ENCODE assay signal across 1 cellular context in genomic region chr3:125062904-125063618, GRCh38.
TF ChIP-seq lines count a peak whose summit lies in the region.

No MANE protein-coding gene starts in this region.

TF ChIP-seq in A549, 52 proteins besides CTCF, POLR2A, EP300 and RAD21 (continued from another document):
- no peak for TF ChIP-seq ESRRA (IDR thresholded peaks at IDR 0.05; ENCODE audit: borderline replicate concordance, low read length)
- TF ChIP-seq FOSB (CRISPR knock-in tag; IDR thresholded peaks at IDR 0.05): no peak
- TF ChIP-seq ZSCAN20 (CRISPR knock-in tag; IDR thresholded peaks at IDR 0.05): no peak
- no peak for TF ChIP-seq E2F6 (IDR thresholded peaks at IDR 0.05; ENCODE audit: borderline replicate concordance, low read depth)
- 0 out of 2 replicates have a peak, but pooled peaks have one; percentile 22 for TF ChIP-seq HES2 (IDR thresholded peaks at IDR 0.05)
- no peak for TF ChIP-seq USF2 (IDR thresholded peaks at IDR 0.05)
- no peak; the same call in 1 of the 2 replicates for TF ChIP-seq PBX3 (IDR thresholded peaks at IDR 0.05)
- TF ChIP-seq CEBPB (IDR thresholded peaks at IDR 0.05): peak; percentile 52 to 76
- no peak for TF ChIP-seq KDM5A (IDR thresholded peaks at IDR 0.05)
- TF ChIP-seq FOSL2 (IDR thresholded peaks at IDR 0.05): no peak
- TF ChIP-seq FOSL2 (CRISPR knock-in tag; IDR thresholded peaks at IDR 0.05): peak; percentile 56
- TF ChIP-seq, protein P1, sequence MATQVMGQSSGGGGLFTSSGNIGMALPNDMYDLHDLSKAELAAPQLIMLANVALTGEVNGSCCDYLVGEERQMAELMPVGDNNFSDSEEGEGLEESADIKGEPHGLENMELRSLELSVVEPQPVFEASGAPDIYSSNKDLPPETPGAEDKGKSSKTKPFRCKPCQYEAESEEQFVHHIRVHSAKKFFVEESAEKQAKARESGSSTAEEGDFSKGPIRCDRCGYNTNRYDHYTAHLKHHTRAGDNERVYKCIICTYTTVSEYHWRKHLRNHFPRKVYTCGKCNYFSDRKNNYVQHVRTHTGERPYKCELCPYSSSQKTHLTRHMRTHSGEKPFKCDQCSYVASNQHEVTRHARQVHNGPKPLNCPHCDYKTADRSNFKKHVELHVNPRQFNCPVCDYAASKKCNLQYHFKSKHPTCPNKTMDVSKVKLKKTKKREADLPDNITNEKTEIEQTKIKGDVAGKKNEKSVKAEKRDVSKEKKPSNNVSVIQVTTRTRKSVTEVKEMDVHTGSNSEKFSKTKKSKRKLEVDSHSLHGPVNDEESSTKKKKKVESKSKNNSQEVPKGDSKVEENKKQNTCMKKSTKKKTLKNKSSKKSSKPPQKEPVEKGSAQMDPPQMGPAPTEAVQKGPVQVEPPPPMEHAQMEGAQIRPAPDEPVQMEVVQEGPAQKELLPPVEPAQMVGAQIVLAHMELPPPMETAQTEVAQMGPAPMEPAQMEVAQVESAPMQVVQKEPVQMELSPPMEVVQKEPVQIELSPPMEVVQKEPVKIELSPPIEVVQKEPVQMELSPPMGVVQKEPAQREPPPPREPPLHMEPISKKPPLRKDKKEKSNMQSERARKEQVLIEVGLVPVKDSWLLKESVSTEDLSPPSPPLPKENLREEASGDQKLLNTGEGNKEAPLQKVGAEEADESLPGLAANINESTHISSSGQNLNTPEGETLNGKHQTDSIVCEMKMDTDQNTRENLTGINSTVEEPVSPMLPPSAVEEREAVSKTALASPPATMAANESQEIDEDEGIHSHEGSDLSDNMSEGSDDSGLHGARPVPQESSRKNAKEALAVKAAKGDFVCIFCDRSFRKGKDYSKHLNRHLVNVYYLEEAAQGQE (IDR thresholded peaks at IDR 0.05): no peak
- no peak for TF ChIP-seq NPAS2 (CRISPR knock-in tag; IDR thresholded peaks at IDR 0.05; ENCODE audit: borderline replicate concordance)
- no peak for TF ChIP-seq RCOR1 (IDR thresholded peaks at IDR 0.05; ENCODE audit: low read depth, low read length)
- TF ChIP-seq RNF2 (IDR thresholded peaks at IDR 0.05; ENCODE audit: borderline replicate concordance, low read depth): no peak
- no peak for TF ChIP-seq HOXB13 (CRISPR knock-in tag; IDR thresholded peaks at IDR 0.05; ENCODE audit: low read depth)
- TF ChIP-seq TP53 (CRISPR knock-in tag; IDR thresholded peaks at IDR 0.05): no peak
